In the genomic region with DNA sequence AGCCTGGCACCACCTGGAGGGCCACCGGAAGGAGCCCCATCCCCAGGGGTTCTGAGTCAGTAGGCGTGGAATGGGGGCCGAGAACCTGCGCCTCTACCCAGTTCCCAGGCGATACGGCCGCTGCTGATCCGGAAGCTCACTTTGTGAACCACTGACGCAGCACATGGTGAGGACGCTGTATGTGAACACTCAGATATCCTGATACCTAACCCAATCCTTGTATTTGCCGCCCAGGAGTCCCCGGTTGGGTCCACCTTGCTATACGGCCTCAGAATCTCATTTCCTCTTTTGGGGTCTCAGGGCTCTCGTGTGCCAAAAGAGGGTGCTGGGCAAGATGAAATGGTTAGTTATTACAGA, we compare ENCODE assay signal across 8 cellular contexts. TPM values are rescaled to one million over a fixed set of nuclear protein-coding genes. Genes with fewer than 3 reads are reported as not detected.
DNase-seq lines count a peak whose midpoint lies in the region; ATAC-seq and TF ChIP-seq lines count a peak whose summit lies in the region.

No MANE protein-coding gene starts in this region.

- no peaks in the 10 kb centered on the region for H3K27me3 ChIP-seq in BE2C
- H3K27me3 ChIP-seq in breast epithelium: no peaks in the 10 kb centered on the region
- no peaks in the 10 kb centered on the region for H3K27me3 ChIP-seq in lung (ENCODE audit: control insufficient read depth, insufficient read depth)

- TF ChIP-seq CTCF in BE2C (IDR thresholded peaks at IDR 0.05; ENCODE audit: low read depth, low read length) (no peak), breast epithelium (IDR thresholded peaks at IDR 0.05) (no peak), lung (IDR thresholded peaks at IDR 0.05; ENCODE audit: control extremely low read depth, extremely low read depth) (no peak)

- intact Hi-C loops in breast epithelium (cut with DNase I; ENCODE audit: low total_unique reads): no loop called here

- H3K36me3 ChIP-seq in BE2C (peaks cover 18% of the 10 kb centered on the region), breast epithelium (no peaks in the 10 kb centered on the region), lung (ENCODE audit: control insufficient read depth in 2 of 2, insufficient read depth in 2 of 2, low read length in 2 of 2) (peaks cover 11 to 16% of the 10 kb centered on the region in 2 donors)

- in situ Hi-C loops in SK-MEL-5 (cut with HindIII; ENCODE audit: low pct_unique_long_range_greater_than_20kb, low sequenced_read_pairs): no loop called here

- H3K27ac ChIP-seq in breast epithelium (peak overlapping the region; percentile 80 to 92), lung (ENCODE audit: low read depth in 1 of 2, low read length in 1 of 2) (peak overlapping the region; percentile 77 to 97)

- DNase-seq in BE2C (no peak), SK-MEL-5 (ENCODE audit: low read depth, low spot score) (peak; percentile 49), breast epithelium (ENCODE audit: low spot score in 2 of 2) (peak in 1 of 2 donors; percentile 26), lung (ENCODE audit: low spot score) (no peak), DMS 273 treated with DMSO at 0.1 percent for 48 hours (lab: John Stamatoyannopoulos, UW) (no peak)
- DNase-seq in stimulated activated naive CD8-positive, alpha-beta T cell treated with anti-CD3 and anti-CD28 coated beads, Interleukin-15, Interleukin-2, amounts not matched to agents 100 U/mL and 50 U/mL, for 24 hours: peak; percentile 58

- 30 to 34% methylated on average over 14 of the region's 14 CpGs for WGBS in lung, 2 donors

- H3K9me3 ChIP-seq in BE2C: no peaks in the 10 kb centered on the region
- no peaks in the 10 kb centered on the region for H3K9me3 ChIP-seq in breast epithelium
- no peaks in the 10 kb centered on the region for H3K9me3 ChIP-seq in lung (ENCODE audit: control insufficient read depth in 2 of 2, insufficient read depth in 1 of 2, low read length in 1 of 2)

- peak overlapping the region; percentile 48 for H3K4me3 ChIP-seq in BE2C (ENCODE audit: low read depth, low read length)
- peak overlapping the region; percentile 78 to 99 (median 97) for H3K4me3 ChIP-seq in breast epithelium
- no peak overlapping the region for H3K4me3 ChIP-seq in lung

- no peak for TF ChIP-seq POLR2A in breast epithelium (IDR thresholded peaks at IDR 0.05)

- ATAC-seq in GM19043 (IDR thresholded peaks at IDR 0.05; ENCODE audit: low read depth, unreplicated experiment) (peak; percentile 39), HG03175 (IDR thresholded peaks at IDR 0.05; ENCODE audit: unreplicated experiment) (peak; percentile 26), lung (ENCODE audit: insufficient read depth, low FRiP score) (no peak)
- peak; percentile 25 for ATAC-seq in stimulated activated naive CD8-positive, alpha-beta T cell treated with anti-CD3 and anti-CD28 coated beads, Interleukin-15, Interleukin-2, amounts not matched to agents 100 U/mL and 50 U/mL, for 24 hours

- H3K4me1 ChIP-seq in BE2C (no peaks in the 10 kb centered on the region), breast epithelium (peaks cover 0 to 8% of the 10 kb centered on the region in 2 donors), lung (ENCODE audit: control insufficient read depth in 2 of 2, insufficient read depth in 2 of 2, low read length in 2 of 2) (peaks cover 0 to 7% of the 10 kb centered on the region in 2 donors)

RNA-seq across cellular contexts. Expression of gene RAB5IF, which starts 0.6 kb away (rescaled TPM):
- polyA plus RNA-seq in BE2C (2012; ENCODE audit: insufficient read depth, insufficient read length, low read depth): 259 TPM
- 165 and 190 TPM in 2 replicates for total RNA-seq in SK-MEL-5 (2014; rRNA removed; shearing (Covaris generic))
- 162 and 170 TPM in 2 replicates for polyA plus RNA-seq in SK-MEL-5 (2015; cell fraction: cytosol; rRNA removed)
- 192 and 208 TPM in 2 replicates for polyA plus RNA-seq in SK-MEL-5 (2015; cell fraction: nucleus; rRNA removed)
- total RNA-seq in breast epithelium (10 to 100 TPM; 70.2 to 79.9 (median 77.7) TPM), lung (100 to 1,000 TPM in 1 of 2 donors, 10 to 100 TPM in 1; 43.2 to 103 TPM)
- 100 to 1,000 TPM; 104 to 202 TPM for polyA plus RNA-seq in lung

RNA-seq across cellular contexts. Expression of gene TGIF2, which starts 31.5 kb away (rescaled TPM):
- polyA plus RNA-seq in BE2C (2012; ENCODE audit: insufficient read depth, insufficient read length, low read depth): 6.2 TPM
- total RNA-seq in SK-MEL-5 (2014; rRNA removed; shearing (Covaris generic)): 13.8 and 16.2 TPM in 2 replicates
- polyA plus RNA-seq in SK-MEL-5 (2015; cell fraction: cytosol; rRNA removed): 21.9 and 26.1 TPM in 2 replicates
- 9.6 and 17.7 TPM in 2 replicates for polyA plus RNA-seq in SK-MEL-5 (2015; cell fraction: nucleus; rRNA removed)
- total RNA-seq in breast epithelium: 10 to 100 TPM in 2 of 3 donors, 1 to 10 TPM in 1; 9.9 to 14.3 (median 13.4) TPM
- 10 to 100 TPM; 12.0 to 32.8 TPM for total RNA-seq in lung
- polyA plus RNA-seq in lung: 10 to 100 TPM in 1 of 2 donors, 1 to 10 TPM in 1; 4.2 to 10.1 TPM

RNA-seq across cellular contexts. Expression of gene SLA2, which starts 41.1 kb away (rescaled TPM):
- polyA plus RNA-seq in BE2C (2012; ENCODE audit: insufficient read depth, insufficient read length, low read depth): 0.20 TPM
- not detected in 2 replicates for total RNA-seq in SK-MEL-5 (2014; rRNA removed; shearing (Covaris generic))
- polyA plus RNA-seq in SK-MEL-5 (2015; cell fraction: cytosol; rRNA removed): not detected in 2 replicates
- polyA plus RNA-seq in SK-MEL-5 (2015; cell fraction: nucleus; rRNA removed): not detected in 2 replicates
- total RNA-seq in breast epithelium (1 to 10 TPM in 1 of 3 donors, under 1 TPM in 2; 0.64 to 1.6 (median 0.66) TPM), lung (1 to 10 TPM; 1.6 to 1.8 TPM)
- polyA plus RNA-seq in lung: 1 to 10 TPM in 1 of 2 donors, under 1 TPM in 1; 0.87 to 1.6 TPM

Comparison
In these comparisons a context has a peak if more than half of its experiments do, and no peak if none do; other contexts are left out.
1. DNase-seq: peak in SK-MEL-5 (single experiment) and stimulated activated naive CD8-positive, alpha-beta T cell treated with anti-CD3 and anti-CD28 coated beads, Interleukin-15, Interleukin-2, amounts not matched to agents 100 U/mL and 50 U/mL, for 24 hours (single experiment); none in BE2C (single experiment), lung (single experiment) and DMS 273 treated with DMSO at 0.1 percent for 48 hours (single experiment).